1 cellular context compared by ENCODE assay signal in genomic region chr17:7931709-7932482, GRCh38.
TF ChIP-seq lines count a peak whose summit lies in the region.

Gene CNTROB (plus strand): TSS chr17:7932206. CDS start chr17:7933080, 874 bp downstream.
Gene TRAPPC1 (minus strand): TSS chr17:7931946. CDS start chr17:7931829, 117 bp downstream.

TF ChIP-seq in K562, 482 proteins besides CTCF, POLR2A, EP300 and RAD21 (continued from another document and continues in another):
- TF ChIP-seq RREB1 (CRISPR knock-in tag; IDR thresholded peaks at IDR 0.05), result 0 out of 2 replicates have a peak, but pooled peaks have one; percentile 15
- no peak for TF ChIP-seq STAT6 (CRISPR knock-in tag; IDR thresholded peaks at IDR 0.05)
- TF ChIP-seq AFF4 (CRISPR knock-in tag; IDR thresholded peaks at IDR 0.05), result no peak; the same call in 1 of the 2 replicates
- TF ChIP-seq RBBP5 (IDR thresholded peaks at IDR 0.05; ENCODE audit: borderline replicate concordance, insufficient read depth, low read length, poor library complexity, severe bottlenecking), result peak; percentile 37
- peak; percentile 98 for TF ChIP-seq JUNB (CRISPR knock-in tag; conservative IDR thresholded peaks at IDR 0.05)
- TF ChIP-seq ZNF174 (CRISPR knock-in tag; IDR thresholded peaks at IDR 0.05), result no peak
- TF ChIP-seq GTF2F1 (IDR thresholded peaks at IDR 0.05; ENCODE audit: low read depth, low read length), result no peak
- no peak for TF ChIP-seq NCOA4 (IDR thresholded peaks at IDR 0.05; ENCODE audit: partially characterized antibody)
- no peak for TF ChIP-seq NFIC (IDR thresholded peaks at IDR 0.05)
- TF ChIP-seq BCL6 (CRISPR knock-in tag; IDR thresholded peaks at IDR 0.05), result no peak
- TF ChIP-seq UBTF (IDR thresholded peaks at IDR 0.05; ENCODE audit: borderline replicate concordance in 1 of 2, low read depth in 2 of 2, low read length in 2 of 2), result no peak
- TF ChIP-seq FOXA1 (IDR thresholded peaks at IDR 0.05; ENCODE audit: borderline replicate concordance), result no peak
- no peak for TF ChIP-seq RCOR1 (IDR thresholded peaks at IDR 0.05; ENCODE audit: borderline replicate concordance in 1 of 2, low read depth in 2 of 2, low read length in 2 of 2)
- no peak for TF ChIP-seq ZNF384 (IDR thresholded peaks at IDR 0.05; ENCODE audit: low read depth, low read length)
- TF ChIP-seq RBM17 (IDR thresholded peaks at IDR 0.05; ENCODE audit: borderline replicate concordance, low read depth, low read length), result no peak
- TF ChIP-seq FOSL1 (tag; conservative IDR thresholded peaks at IDR 0.05), result peak; percentile 27; the same call in 1 of the 2 replicates
- no peak for TF ChIP-seq DMBX1 (CRISPR knock-in tag; IDR thresholded peaks at IDR 0.05; ENCODE audit: borderline replicate concordance)
- TF ChIP-seq ZBTB9 (CRISPR knock-in tag; IDR thresholded peaks at IDR 0.05), result no peak
- no peak for TF ChIP-seq ILF3 (IDR thresholded peaks at IDR 0.05; ENCODE audit: borderline replicate concordance)
- TF ChIP-seq RBM34 (IDR thresholded peaks at IDR 0.05; ENCODE audit: borderline replicate concordance, insufficient read depth, low read length), result no peak
- TF ChIP-seq KDM2B (CRISPR knock-in tag; IDR thresholded peaks at IDR 0.05), result no peak
- TF ChIP-seq SMARCB1 (IDR thresholded peaks at IDR 0.05; ENCODE audit: insufficient read length, low read depth), result no peak
- no peak for TF ChIP-seq RFX1 (IDR thresholded peaks at IDR 0.05)
- no peak for TF ChIP-seq ZNF280B (CRISPR knock-in tag; IDR thresholded peaks at IDR 0.05)
- no peak for TF ChIP-seq ZNF655 (CRISPR knock-in tag; IDR thresholded peaks at IDR 0.05)
- no peak for TF ChIP-seq HOMEZ (CRISPR knock-in tag; IDR thresholded peaks at IDR 0.05)
- TF ChIP-seq ILK (tag; IDR thresholded peaks at IDR 0.05; ENCODE audit: borderline replicate concordance, low read depth), result no peak
